ENCODE assay signal across 1 cellular context in genomic region chr6:68723128-68723527, GRCh38.
A peak's percentile ranks its signal among the peaks of the same experiment; 100 is the strongest.
TF ChIP-seq lines count a peak whose summit lies in the region.

No MANE protein-coding gene starts in this region.

TF ChIP-seq in K562, 482 proteins besides CTCF, POLR2A, EP300 and RAD21 (continued from another document):
- TF ChIP-seq HBP1 (CRISPR knock-in tag; IDR thresholded peaks at IDR 0.05) = no peak
- peak; percentile 94 to 95 for TF ChIP-seq KDM1A (IDR thresholded peaks at IDR 0.05)
- TF ChIP-seq CCNT2 (IDR thresholded peaks at IDR 0.05; ENCODE audit: borderline replicate concordance, extremely low read depth, insufficient read length, low read depth, low read length) = peak; percentile 39
- TF ChIP-seq RCOR1 (IDR thresholded peaks at IDR 0.05; ENCODE audit: borderline replicate concordance in 1 of 2, low read depth in 2 of 2, low read length in 2 of 2) = peak in 1 of 2 experiments; percentile 86; a peak in 2 of 4 replicates
- peak; percentile 37 for TF ChIP-seq ARID1B (IDR thresholded peaks at IDR 0.05)
- TF ChIP-seq MTA2 (IDR thresholded peaks at IDR 0.05; ENCODE audit: low read depth) = 0 out of 2 replicates have a peak, but pooled peaks have one; percentile 18
- peak; percentile 32; the same call in 1 of the 2 replicates for TF ChIP-seq NCOR1 (IDR thresholded peaks at IDR 0.05)
- 0 out of 2 replicates have a peak, but pooled peaks have one; percentile 13 for TF ChIP-seq KLF16 (IDR thresholded peaks at IDR 0.05)
- TF ChIP-seq ADNP (tag; IDR thresholded peaks at IDR 0.05) = no peak
- peak in 1 of 2 experiments; percentile 57; a peak in 1 of 4 replicates for TF ChIP-seq HDAC1 (IDR thresholded peaks at IDR 0.05)
- TF ChIP-seq CBFA2T2 (conservative IDR thresholded peaks at IDR 0.05) = peak; percentile 67
- peak; percentile 79 for TF ChIP-seq TEAD4 (IDR thresholded peaks at IDR 0.05; ENCODE audit: low read length)
- no peak for TF ChIP-seq TEAD4 (CRISPR knock-in tag; IDR thresholded peaks at IDR 0.05; ENCODE audit: borderline replicate concordance)
TF ChIP-seq in K562: peak in this region for 16.
